1 cellular context compared by ENCODE assay signal in genomic region chr11:118911113-118911879, GRCh38.
TF ChIP-seq lines count a peak whose summit lies in the region.

No MANE protein-coding gene starts in this region.

TF ChIP-seq in HepG2, 621 proteins besides CTCF, POLR2A, EP300 and RAD21 (continued from another document and continues in another):
- TF ChIP-seq ZHX1 (CRISPR knock-in tag; IDR thresholded peaks at IDR 0.05; ENCODE audit: low read depth) (no peak), ZNF672 (CRISPR knock-in tag; IDR thresholded peaks at IDR 0.05) (no peak), KLF6 (CRISPR knock-in tag; IDR thresholded peaks at IDR 0.05) (no peak), ZKSCAN8 (CRISPR knock-in tag; IDR thresholded peaks at IDR 0.05; ENCODE audit: borderline replicate concordance) (no peak), YY1 (IDR thresholded peaks at IDR 0.05; ENCODE audit: insufficient read depth, insufficient replicate concordance, low read depth, low read length) (peak; percentile 12), HNRNPLL (IDR thresholded peaks at IDR 0.05; ENCODE audit: low read depth, low read length, poor library complexity, severe bottlenecking) (peak; percentile 15), TFAP4 (IDR thresholded peaks at IDR 0.05; ENCODE audit: borderline replicate concordance, low read depth) (peak; percentile 27; the same call in 1 of the 2 replicates), TRAFD1 (CRISPR knock-in tag; IDR thresholded peaks at IDR 0.05; ENCODE audit: borderline replicate concordance) (no peak), ZNF547 (CRISPR knock-in tag; IDR thresholded peaks at IDR 0.05) (0 out of 2 replicates have a peak, but pooled peaks have one; percentile 54), SNAPC2 (CRISPR knock-in tag; IDR thresholded peaks at IDR 0.05) (no peak), ZC3H4 (CRISPR knock-in tag; IDR thresholded peaks at IDR 0.05; ENCODE audit: borderline replicate concordance) (peak; percentile 79; the same call in 1 of the 2 replicates), HOXD1 (CRISPR knock-in tag; IDR thresholded peaks at IDR 0.05) (no peak), ZBTB3 (CRISPR knock-in tag; IDR thresholded peaks at IDR 0.05; ENCODE audit: borderline replicate concordance, low read depth) (no peak), ASH2L (IDR thresholded peaks at IDR 0.05; ENCODE audit: insufficient read length, low read depth, low read length) (no peak), ISL2 (CRISPR knock-in tag; IDR thresholded peaks at IDR 0.05) (no peak), ZNF670 (CRISPR knock-in tag; IDR thresholded peaks at IDR 0.05; ENCODE audit: borderline replicate concordance) (no peak; the same call in 1 of the 2 replicates), KDM2A (CRISPR knock-in tag; IDR thresholded peaks at IDR 0.05; ENCODE audit: borderline replicate concordance, low read depth) (no peak), LBX2 (CRISPR knock-in tag; IDR thresholded peaks at IDR 0.05; ENCODE audit: borderline replicate concordance) (no peak), ZBTB7A (CRISPR knock-in tag; IDR thresholded peaks at IDR 0.05) (no peak), ZBTB40 (IDR thresholded peaks at IDR 0.05) (no peak), ZBTB40 (CRISPR knock-in tag; IDR thresholded peaks at IDR 0.05) (no peak), ZNF343 (CRISPR knock-in tag; IDR thresholded peaks at IDR 0.05) (no peak; the same call in 1 of the 2 replicates), PCBP1 (IDR thresholded peaks at IDR 0.05; ENCODE audit: borderline replicate concordance, low read depth, low read length) (0 out of 2 replicates have a peak, but pooled peaks have one; percentile 74), KLF11 (CRISPR knock-in tag; IDR thresholded peaks at IDR 0.05) (no peak), SKI (IDR thresholded peaks at IDR 0.05; ENCODE audit: partially characterized antibody) (peak; percentile 22), ZNF747 (CRISPR knock-in tag; IDR thresholded peaks at IDR 0.05; ENCODE audit: borderline replicate concordance) (no peak), PLSCR1 (CRISPR knock-in tag; IDR thresholded peaks at IDR 0.05; ENCODE audit: borderline replicate concordance) (no peak), ZNF17 (CRISPR knock-in tag; IDR thresholded peaks at IDR 0.05) (no peak), ZMAT5 (CRISPR knock-in tag; IDR thresholded peaks at IDR 0.05; ENCODE audit: borderline replicate concordance, low read depth) (no peak)
- TF ChIP-seq, protein P1, sequence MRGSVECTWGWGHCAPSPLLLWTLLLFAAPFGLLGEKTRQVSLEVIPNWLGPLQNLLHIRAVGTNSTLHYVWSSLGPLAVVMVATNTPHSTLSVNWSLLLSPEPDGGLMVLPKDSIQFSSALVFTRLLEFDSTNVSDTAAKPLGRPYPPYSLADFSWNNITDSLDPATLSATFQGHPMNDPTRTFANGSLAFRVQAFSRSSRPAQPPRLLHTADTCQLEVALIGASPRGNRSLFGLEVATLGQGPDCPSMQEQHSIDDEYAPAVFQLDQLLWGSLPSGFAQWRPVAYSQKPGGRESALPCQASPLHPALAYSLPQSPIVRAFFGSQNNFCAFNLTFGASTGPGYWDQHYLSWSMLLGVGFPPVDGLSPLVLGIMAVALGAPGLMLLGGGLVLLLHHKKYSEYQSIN (CRISPR knock-in tag; IDR thresholded peaks at IDR 0.05; ENCODE audit: borderline replicate concordance): no peak
- TF ChIP-seq, protein P2, sequence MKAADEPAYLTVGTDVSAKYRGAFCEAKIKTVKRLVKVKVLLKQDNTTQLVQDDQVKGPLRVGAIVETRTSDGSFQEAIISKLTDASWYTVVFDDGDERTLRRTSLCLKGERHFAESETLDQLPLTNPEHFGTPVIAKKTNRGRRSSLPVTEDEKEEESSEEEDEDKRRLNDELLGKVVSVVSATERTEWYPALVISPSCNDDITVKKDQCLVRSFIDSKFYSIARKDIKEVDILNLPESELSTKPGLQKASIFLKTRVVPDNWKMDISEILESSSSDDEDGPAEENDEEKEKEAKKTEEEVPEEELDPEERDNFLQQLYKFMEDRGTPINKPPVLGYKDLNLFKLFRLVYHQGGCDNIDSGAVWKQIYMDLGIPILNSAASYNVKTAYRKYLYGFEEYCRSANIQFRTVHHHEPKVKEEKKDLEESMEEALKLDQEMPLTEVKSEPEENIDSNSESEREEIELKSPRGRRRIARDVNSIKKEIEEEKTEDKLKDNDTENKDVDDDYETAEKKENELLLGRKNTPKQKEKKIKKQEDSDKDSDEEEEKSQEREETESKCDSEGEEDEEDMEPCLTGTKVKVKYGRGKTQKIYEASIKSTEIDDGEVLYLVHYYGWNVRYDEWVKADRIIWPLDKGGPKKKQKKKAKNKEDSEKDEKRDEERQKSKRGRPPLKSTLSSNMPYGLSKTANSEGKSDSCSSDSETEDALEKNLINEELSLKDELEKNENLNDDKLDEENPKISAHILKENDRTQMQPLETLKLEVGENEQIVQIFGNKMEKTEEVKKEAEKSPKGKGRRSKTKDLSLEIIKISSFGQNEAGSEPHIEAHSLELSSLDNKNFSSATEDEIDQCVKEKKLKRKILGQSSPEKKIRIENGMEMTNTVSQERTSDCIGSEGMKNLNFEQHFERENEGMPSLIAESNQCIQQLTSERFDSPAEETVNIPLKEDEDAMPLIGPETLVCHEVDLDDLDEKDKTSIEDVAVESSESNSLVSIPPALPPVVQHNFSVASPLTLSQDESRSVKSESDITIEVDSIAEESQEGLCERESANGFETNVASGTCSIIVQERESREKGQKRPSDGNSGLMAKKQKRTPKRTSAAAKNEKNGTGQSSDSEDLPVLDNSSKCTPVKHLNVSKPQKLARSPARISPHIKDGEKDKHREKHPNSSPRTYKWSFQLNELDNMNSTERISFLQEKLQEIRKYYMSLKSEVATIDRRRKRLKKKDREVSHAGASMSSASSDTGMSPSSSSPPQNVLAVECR (CRISPR knock-in tag; IDR thresholded peaks at IDR 0.05; ENCODE audit: borderline replicate concordance): peak; percentile 65
- TF ChIP-seq, protein P3, sequence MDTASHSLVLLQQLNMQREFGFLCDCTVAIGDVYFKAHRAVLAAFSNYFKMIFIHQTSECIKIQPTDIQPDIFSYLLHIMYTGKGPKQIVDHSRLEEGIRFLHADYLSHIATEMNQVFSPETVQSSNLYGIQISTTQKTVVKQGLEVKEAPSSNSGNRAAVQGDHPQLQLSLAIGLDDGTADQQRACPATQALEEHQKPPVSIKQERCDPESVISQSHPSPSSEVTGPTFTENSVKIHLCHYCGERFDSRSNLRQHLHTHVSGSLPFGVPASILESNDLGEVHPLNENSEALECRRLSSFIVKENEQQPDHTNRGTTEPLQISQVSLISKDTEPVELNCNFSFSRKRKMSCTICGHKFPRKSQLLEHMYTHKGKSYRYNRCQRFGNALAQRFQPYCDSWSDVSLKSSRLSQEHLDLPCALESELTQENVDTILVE (CRISPR knock-in tag; IDR thresholded peaks at IDR 0.05): no peak
